ENCODE assay signal across 1 cellular context in genomic region chr3:177335728-177336127, GRCh38.
TF ChIP-seq lines count a peak whose summit lies in the region.

No MANE protein-coding gene starts in this region.

TF ChIP-seq in GM23338, 12 proteins besides CTCF, POLR2A, EP300 and RAD21 (continued from another document):
- TF ChIP-seq, protein P1, sequence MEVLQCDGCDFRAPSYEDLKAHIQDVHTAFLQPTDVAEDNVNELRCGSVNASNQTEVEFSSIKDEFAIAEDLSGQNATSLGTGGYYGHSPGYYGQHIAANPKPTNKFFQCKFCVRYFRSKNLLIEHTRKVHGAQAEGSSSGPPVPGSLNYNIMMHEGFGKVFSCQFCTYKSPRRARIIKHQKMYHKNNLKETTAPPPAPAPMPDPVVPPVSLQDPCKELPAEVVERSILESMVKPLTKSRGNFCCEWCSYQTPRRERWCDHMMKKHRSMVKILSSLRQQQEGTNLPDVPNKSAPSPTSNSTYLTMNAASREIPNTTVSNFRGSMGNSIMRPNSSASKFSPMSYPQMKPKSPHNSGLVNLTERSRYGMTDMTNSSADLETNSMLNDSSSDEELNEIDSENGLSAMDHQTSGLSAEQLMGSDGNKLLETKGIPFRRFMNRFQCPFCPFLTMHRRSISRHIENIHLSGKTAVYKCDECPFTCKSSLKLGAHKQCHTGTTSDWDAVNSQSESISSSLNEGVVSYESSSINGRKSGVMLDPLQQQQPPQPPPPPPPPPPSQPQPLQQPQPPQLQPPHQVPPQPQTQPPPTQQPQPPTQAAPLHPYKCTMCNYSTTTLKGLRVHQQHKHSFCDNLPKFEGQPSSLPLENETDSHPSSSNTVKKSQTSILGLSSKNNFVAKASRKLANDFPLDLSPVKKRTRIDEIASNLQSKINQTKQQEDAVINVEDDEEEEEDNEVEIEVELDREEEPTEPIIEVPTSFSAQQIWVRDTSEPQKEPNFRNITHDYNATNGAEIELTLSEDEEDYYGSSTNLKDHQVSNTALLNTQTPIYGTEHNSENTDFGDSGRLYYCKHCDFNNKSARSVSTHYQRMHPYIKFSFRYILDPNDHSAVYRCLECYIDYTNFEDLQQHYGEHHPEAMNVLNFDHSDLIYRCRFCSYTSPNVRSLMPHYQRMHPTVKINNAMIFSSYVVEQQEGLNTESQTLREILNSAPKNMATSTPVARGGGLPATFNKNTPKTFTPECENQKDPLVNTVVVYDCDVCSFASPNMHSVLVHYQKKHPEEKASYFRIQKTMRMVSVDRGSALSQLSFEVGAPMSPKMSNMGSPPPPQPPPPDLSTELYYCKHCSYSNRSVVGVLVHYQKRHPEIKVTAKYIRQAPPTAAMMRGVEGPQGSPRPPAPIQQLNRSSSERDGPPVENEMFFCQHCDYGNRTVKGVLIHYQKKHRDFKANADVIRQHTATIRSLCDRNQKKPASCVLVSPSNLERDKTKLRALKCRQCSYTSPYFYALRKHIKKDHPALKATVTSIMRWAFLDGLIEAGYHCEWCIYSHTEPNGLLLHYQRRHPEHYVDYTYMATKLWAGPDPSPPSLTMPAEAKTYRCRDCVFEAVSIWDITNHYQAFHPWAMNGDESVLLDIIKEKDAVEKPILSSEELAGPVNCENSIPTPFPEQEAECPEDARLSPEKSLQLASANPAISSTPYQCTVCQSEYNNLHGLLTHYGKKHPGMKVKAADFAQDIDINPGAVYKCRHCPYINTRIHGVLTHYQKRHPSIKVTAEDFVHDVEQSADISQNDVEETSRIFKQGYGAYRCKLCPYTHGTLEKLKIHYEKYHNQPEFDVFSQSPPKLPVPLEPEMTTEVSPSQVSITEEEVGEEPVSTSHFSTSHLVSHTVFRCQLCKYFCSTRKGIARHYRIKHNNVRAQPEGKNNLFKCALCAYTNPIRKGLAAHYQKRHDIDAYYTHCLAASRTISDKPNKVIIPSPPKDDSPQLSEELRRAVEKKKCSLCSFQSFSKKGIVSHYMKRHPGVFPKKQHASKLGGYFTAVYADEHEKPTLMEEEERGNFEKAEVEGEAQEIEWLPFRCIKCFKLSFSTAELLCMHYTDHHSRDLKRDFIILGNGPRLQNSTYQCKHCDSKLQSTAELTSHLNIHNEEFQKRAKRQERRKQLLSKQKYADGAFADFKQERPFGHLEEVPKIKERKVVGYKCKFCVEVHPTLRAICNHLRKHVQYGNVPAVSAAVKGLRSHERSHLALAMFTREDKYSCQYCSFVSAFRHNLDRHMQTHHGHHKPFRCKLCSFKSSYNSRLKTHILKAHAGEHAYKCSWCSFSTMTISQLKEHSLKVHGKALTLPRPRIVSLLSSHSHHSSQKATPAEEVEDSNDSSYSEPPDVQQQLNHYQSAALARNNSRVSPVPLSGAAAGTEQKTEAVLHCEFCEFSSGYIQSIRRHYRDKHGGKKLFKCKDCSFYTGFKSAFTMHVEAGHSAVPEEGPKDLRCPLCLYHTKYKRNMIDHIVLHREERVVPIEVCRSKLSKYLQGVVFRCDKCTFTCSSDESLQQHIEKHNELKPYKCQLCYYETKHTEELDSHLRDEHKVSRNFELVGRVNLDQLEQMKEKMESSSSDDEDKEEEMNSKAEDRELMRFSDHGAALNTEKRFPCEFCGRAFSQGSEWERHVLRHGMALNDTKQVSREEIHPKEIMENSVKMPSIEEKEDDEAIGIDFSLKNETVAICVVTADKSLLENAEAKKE (CRISPR knock-in tag; IDR thresholded peaks at IDR 0.05) = no peak
- TF ChIP-seq EZH2phosphoT487 (IDR thresholded peaks at IDR 0.05; ENCODE audit: unreplicated experiment) (no peak), CREB1 (CRISPR knock-in tag; IDR thresholded peaks at IDR 0.05; ENCODE audit: low read depth) (no peak), ZNF114 (CRISPR knock-in tag; IDR thresholded peaks at IDR 0.05) (no peak), EZH2 (IDR thresholded peaks at IDR 0.05; ENCODE audit: low read depth, unreplicated experiment) (no peak)
